ENCODE assay signal across 8 cellular contexts in the genomic region with DNA sequence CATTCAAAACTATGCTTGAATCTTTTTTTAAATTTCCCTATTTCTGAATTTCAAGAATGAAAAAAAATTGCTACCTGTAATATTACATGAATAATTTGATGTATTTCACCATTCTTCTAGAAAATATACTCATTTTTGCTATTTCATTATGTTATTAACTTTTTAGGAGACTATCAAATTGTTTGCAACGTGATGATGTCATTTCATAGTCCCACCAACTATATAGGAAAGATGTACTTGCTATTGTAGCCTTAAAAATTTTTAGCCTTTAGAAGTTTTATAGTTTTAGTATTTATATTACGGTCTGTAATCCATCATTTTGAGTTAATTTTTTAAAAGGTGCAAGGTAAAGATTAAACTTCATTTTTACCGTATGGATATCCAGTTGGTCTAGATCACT.
"Had no signal": no experiment of that assay in that cellular context is flagged by ENCODE, and none has a peak within 500 bp of the region (broad histone marks: within the 10 kb centered on the region; RNA-seq: fewer than 3 reads in every experiment).

No MANE protein-coding gene starts in this region.

- H3K27ac ChIP-seq: GM23248, KMS-11 had no signal

- H3K4me3 ChIP-seq: GM23248, HAP-1 had no signal

- H3K9ac ChIP-seq: GM23248, KMS-11 had no signal

- H3K4me1 ChIP-seq: HAP-1 had no signal

- H3K4me2 ChIP-seq: KMS-11 had no signal

- H3K9me3 ChIP-seq: HAP-1 had no signal

- H2AFZ ChIP-seq: GM23248 had no signal

- ATAC-seq: HCT116 had no signal

- H3K36me3 ChIP-seq: HAP-1 had no signal

- DNase-seq: GM23248, GOT3, H7, IMR-90, KBM-7 had no signal
